ENCODE assay signal across 15 cellular contexts in genomic region chr22:31044262-31044861, GRCh38. TPM values are rescaled to one million over a fixed set of nuclear protein-coding genes. Genes with fewer than 3 reads are reported as not detected.
A peak's percentile ranks its signal among the peaks of the same experiment; 100 is the strongest.
DNase-seq lines count a peak whose midpoint lies in the region; ATAC-seq and TF ChIP-seq lines count a peak whose summit lies in the region.
"Had no signal": no experiment of that assay in that cellular context is flagged by ENCODE, and none has a peak within 500 bp of the region (broad histone marks: within the 10 kb centered on the region; RNA-seq: fewer than 3 reads in every experiment).

No MANE protein-coding gene starts in this region.

- H4K8ac ChIP-seq in mesenchymal stem cell (ENCODE audit: low read length), result peak overlapping the region; percentile 29

- no peak overlapping the region for H2BK5ac ChIP-seq in mesenchymal stem cell (ENCODE audit: low read depth, low read length, poor library complexity, severe bottlenecking)

- no peak overlapping the region for H3K9ac ChIP-seq in mesenchymal stem cell (ENCODE audit: low read length)

- no peak for TF ChIP-seq POLR2A in tibial nerve (IDR thresholded peaks at IDR 0.05)

- ATAC-seq in GM18519 (IDR thresholded peaks at IDR 0.05; ENCODE audit: low FRiP score, unreplicated experiment), result no peak
- ATAC-seq: activated naive CD4-positive, alpha-beta T cell treated with anti-CD3 and anti-CD28 coated beads, Interleukin-2, amount 50 U/mL, for 72 hours; HCT116 had no signal

- peak in 1 of 2 donors; percentile 17 for TF ChIP-seq EP300 in tibial nerve (IDR thresholded peaks at IDR 0.05)

- H3K14ac ChIP-seq in mesenchymal stem cell (ENCODE audit: low read length in 2 of 2), result peak overlapping the region in 1 of 2 experiments; percentile 27

- H3K36me3 ChIP-seq in mesenchymal stem cell (ENCODE audit: control insufficient read depth in 1 of 2, insufficient read depth in 2 of 2, low read depth in 1 of 2, low read length in 2 of 2) (no peaks in the 10 kb centered on the region), tibial nerve (no peaks in the 10 kb centered on the region)

- no peak overlapping the region for H2AFZ ChIP-seq in mesenchymal stem cell (ENCODE audit: low read depth, low read length)
- H2AFZ ChIP-seq: hepatocyte had no signal

- peaks cover 2% of the 10 kb centered on the region for H3K9me3 ChIP-seq in mesenchymal stem cell (ENCODE audit: control insufficient read depth, low read length)
- peaks cover 0 to 2% (median 0%) of the 10 kb centered on the region in 4 donors for H3K9me3 ChIP-seq in tibial nerve

- no peak overlapping the region for H3K4me2 ChIP-seq in mesenchymal stem cell (ENCODE audit: low read length, poor library complexity, severe bottlenecking)
- H3K4me2 ChIP-seq: hepatocyte had no signal

- H3K4me3 ChIP-seq in fibroblast of pulmonary artery (replicated peaks; ENCODE audit: low read depth, low read length), result no peak overlapping the region
- no peak overlapping the region for H3K4me3 ChIP-seq in mesenchymal stem cell (ENCODE audit: insufficient read depth in 1 of 2, low read depth in 1 of 2, low read length in 2 of 2)
- no peak overlapping the region for H3K4me3 ChIP-seq in tibial nerve
- H3K4me3 ChIP-seq: dorsolateral prefrontal cortex, hepatocyte had no signal

- peak overlapping the region; percentile 37 to 87 for H3K18ac ChIP-seq in mesenchymal stem cell (ENCODE audit: low read depth in 1 of 2, low read length in 2 of 2)

- no peak overlapping the region for H4K91ac ChIP-seq in mesenchymal stem cell (ENCODE audit: low read length)

- TF ChIP-seq CTCF in fibroblast of pulmonary artery (IDR thresholded peaks at IDR 0.05; ENCODE audit: low read length, missing control alignments) (no peak), tibial nerve (IDR thresholded peaks at IDR 0.05) (no peak)

- H2BK120ac ChIP-seq in mesenchymal stem cell (ENCODE audit: low read depth, low read length), result no peak overlapping the region

- peak overlapping the region in 1 of 2 experiments; percentile 98 for H2BK12ac ChIP-seq in mesenchymal stem cell (ENCODE audit: low read length in 2 of 2)

- H3K27me3 ChIP-seq in mesenchymal stem cell (ENCODE audit: control insufficient read depth in 1 of 2, insufficient read depth in 1 of 2, low read length in 2 of 2) (peaks cover 0 to 4% of the 10 kb centered on the region in 2 experiments), tibial nerve (no peaks in the 10 kb centered on the region)
- H3K27me3 ChIP-seq: dorsolateral prefrontal cortex, hepatocyte had no signal

- no peak overlapping the region for H2BK15ac ChIP-seq in mesenchymal stem cell (ENCODE audit: low read depth, poor library complexity, severe bottlenecking)

- no peak overlapping the region for H3K27ac ChIP-seq in mesenchymal stem cell (ENCODE audit: low read length, poor library complexity, severe bottlenecking)
- peak overlapping the region in 3 of 4 donors; percentile 57 to 78 (median 60) for H3K27ac ChIP-seq in tibial nerve
- H3K27ac ChIP-seq: hepatocyte had no signal

- H3K4me1 ChIP-seq in mesenchymal stem cell (ENCODE audit: control insufficient read depth, insufficient read depth, low read depth, low read length) (peaks cover 7% of the 10 kb centered on the region), tibial nerve (peaks cover 4 to 39% (median 18%) of the 10 kb centered on the region in 4 donors)

- H2AK5ac ChIP-seq in mesenchymal stem cell (ENCODE audit: low read length, severe bottlenecking), result no peak overlapping the region

- no peak overlapping the region for H3K23ac ChIP-seq in mesenchymal stem cell (ENCODE audit: low read length in 2 of 2)

- peak; percentile 25 for DNase-seq in RPMI7951 (ENCODE audit: low read depth)
- DNase-seq in fibroblast of pulmonary artery (ENCODE audit: low read depth), result peak; percentile 84
- DNase-seq in mesenchymal stem cell, result no peak
- DNase-seq in tibial nerve (ENCODE audit: low spot score in 2 of 2), result peak; percentile 28 to 39
- no peak for DNase-seq in stimulated activated CD4-positive, alpha-beta T cell treated with anti-CD3 and anti-CD28 coated beads, Interleukin-4, amount 100 ng/mL, for 24 hours
- no peak for DNase-seq in Ammon's horn (ENCODE audit: low spot score)
- no peak for DNase-seq in NCI-H1436 treated with DMSO at 0.1 percent for 48 hours (lab: John Stamatoyannopoulos, UW)
- DNase-seq: activated CD4-positive, alpha-beta memory T cell treated with anti-CD3 and anti-CD28 coated beads, Interleukin-2, amount 10 ng/mL, durations not matched to agents 7 days and 5 days; CD8-positive, alpha-beta memory T cell; dorsolateral prefrontal cortex; NCI-H187 had no signal

- 78% methylated on average over 12 of the region's 13 CpGs for WGBS in mesenchymal stem cell
- 30 to 41% methylated on average over 13 of the region's 13 CpGs for WGBS in tibial nerve, 2 donors

- H3K4ac ChIP-seq in mesenchymal stem cell (ENCODE audit: low read depth in 1 of 2, low read length in 2 of 2), result peak overlapping the region in 1 of 2 experiments; percentile 41

- H3K79me1 ChIP-seq in mesenchymal stem cell (replicated peaks; ENCODE audit: low read length, poor library complexity, severe bottlenecking), result no peaks in the 10 kb centered on the region

RNA-seq across cellular contexts. Expression of gene SMTN, which starts 36.8 kb away (rescaled TPM):
- total RNA-seq in RPMI7951 (2014; rRNA removed; shearing (Covaris generic)), result 53.9 and 72.3 TPM in 2 replicates
- 71.2 TPM for polyA plus RNA-seq in mesenchymal stem cell (2013, experiment 1 of 2)
- 67.2 TPM for polyA plus RNA-seq in mesenchymal stem cell (2013, experiment 2 of 2)
- 100 to 1,000 TPM; 173 to 294 (median 253) TPM for total RNA-seq in tibial nerve

Comparison
In these comparisons a context has a peak if more than half of its experiments do, and no peak if none do; other contexts are left out.
1. DNase-seq: peak in RPMI7951 (single experiment), fibroblast of pulmonary artery (single experiment) and tibial nerve (2 of 2); none in mesenchymal stem cell (single experiment), stimulated activated CD4-positive, alpha-beta T cell treated with anti-CD3 and anti-CD28 coated beads, Interleukin-4, amount 100 ng/mL, for 24 hours (single experiment), Ammon's horn (single experiment) and NCI-H1436 treated with DMSO at 0.1 percent for 48 hours (single experiment).